In genomic region chr9:121683652-121684051, GRCh38 we compare ENCODE assay signal across 21 cellular contexts. TPM values are rescaled to one million over a fixed set of nuclear protein-coding genes. Genes with fewer than 3 reads are reported as not detected.
"Had no signal": no experiment of that assay in that cellular context is flagged by ENCODE, and none has a peak within 500 bp of the region (broad histone marks: within the 10 kb centered on the region; RNA-seq: fewer than 3 reads in every experiment).

No MANE protein-coding gene starts in this region.

- H3K27me3 ChIP-seq: cardiac muscle cell, colonic mucosa had no signal

- H3K9me3 ChIP-seq: colonic mucosa had no signal

- H3K4me1 ChIP-seq: colonic mucosa had no signal

- H3K36me3 Mint-ChIP-seq: activated naive CD4-positive, alpha-beta T cell treated with anti-CD3 and anti-CD28 coated beads, Interleukin-2, amount 10 ng/mL, durations not matched to agents 7 days and 5 days; activated naive CD4-positive, alpha-beta T cell treated with anti-CD3 and anti-CD28 coated beads, Interleukin-2, amount 50 U/mL, for 72 hours; activated naive CD8-positive, alpha-beta T cell treated with anti-CD3 and anti-CD28 coated beads, Interleukin-2, amount 10 ng/mL, durations not matched to agents 7 days and 5 days had no signal

- H3K27ac Mint-ChIP-seq: activated CD4-positive, alpha-beta memory T cell treated with anti-CD3 and anti-CD28 coated beads, Interleukin-2, amount 10 ng/mL, durations not matched to agents 7 days and 5 days; activated CD4-positive, alpha-beta T cell treated with anti-CD3 and anti-CD28 coated beads, Interleukin-2, amount 10 ng/mL, durations not matched to agents 7 days and 5 days; activated naive CD4-positive, alpha-beta T cell treated with anti-CD3 and anti-CD28 coated beads, Interleukin-2, amount 10 ng/mL, durations not matched to agents 7 days and 5 days; activated naive CD4-positive, alpha-beta T cell treated with anti-CD3 and anti-CD28 coated beads, Interleukin-2, amount 50 U/mL, for 72 hours; activated naive CD8-positive, alpha-beta T cell treated with anti-CD3 and anti-CD28 coated beads, Interleukin-2, amount 10 ng/mL, durations not matched to agents 7 days and 5 days; activated T-cell treated with anti-CD3 and anti-CD28 coated beads, Interleukin-2, amount 50 U/mL, for 24 hours; activated T-cell treated with anti-CD3 and anti-CD28 coated beads, Interleukin-2, amount 50 U/mL, for 72 hours had no signal

- H3K9me3 Mint-ChIP-seq: activated CD4-positive, alpha-beta memory T cell treated with anti-CD3 and anti-CD28 coated beads, Interleukin-2, amount 10 ng/mL, durations not matched to agents 7 days and 5 days; activated CD4-positive, alpha-beta T cell treated with anti-CD3 and anti-CD28 coated beads, Interleukin-2, amount 10 ng/mL, durations not matched to agents 7 days and 5 days; activated naive CD4-positive, alpha-beta T cell treated with anti-CD3 and anti-CD28 coated beads, Interleukin-2, amount 10 ng/mL, durations not matched to agents 7 days and 5 days; activated naive CD4-positive, alpha-beta T cell treated with anti-CD3 and anti-CD28 coated beads, Interleukin-2, amount 50 U/mL, for 72 hours; activated naive CD8-positive, alpha-beta T cell treated with anti-CD3 and anti-CD28 coated beads, Interleukin-2, amount 10 ng/mL, durations not matched to agents 7 days and 5 days; activated T-cell treated with anti-CD3 and anti-CD28 coated beads, Interleukin-2, amount 50 U/mL, for 24 hours; activated T-cell treated with anti-CD3 and anti-CD28 coated beads, Interleukin-2, amount 50 U/mL, for 72 hours had no signal

- H3K4me3 ChIP-seq: cardiac muscle cell, colonic mucosa had no signal

- H3K36me3 ChIP-seq: colonic mucosa had no signal

- DNase-seq: activated CD4-positive, alpha-beta memory T cell treated with anti-CD3 and anti-CD28 coated beads, Interleukin-2, amount 10 ng/mL, durations not matched to agents 7 days and 5 days; activated CD4-positive, alpha-beta T cell treated with anti-CD3 and anti-CD28 coated beads for 1 hour; activated CD4-positive, alpha-beta T cell treated with anti-CD3 and anti-CD28 coated beads for 4 hours; activated CD4-positive, alpha-beta T cell treated with anti-CD3 and anti-CD28 coated beads, Interleukin-2, amount 50 U/mL, for 4 hours; activated CD4-positive, CD25-positive, alpha-beta regulatory T cell; activated gamma-delta T cell; activated naive CD4-positive, alpha-beta T cell; activated T-cell treated with anti-CD3 and anti-CD28 coated beads for 4 hours; central memory CD4-positive, alpha-beta T cell; cerebellar nuclear complex; effector CD8-positive, alpha-beta T cell; T-helper 1 cell; T-helper 2 cell had no signal

- ATAC-seq: activated T-cell treated with anti-CD3 and anti-CD28 coated beads, Interleukin-2, amount 50 U/mL, for 72 hours had no signal

- H3K4me1 Mint-ChIP-seq: activated CD4-positive, alpha-beta memory T cell treated with anti-CD3 and anti-CD28 coated beads, Interleukin-2, amount 10 ng/mL, durations not matched to agents 7 days and 5 days; activated CD4-positive, alpha-beta T cell treated with anti-CD3 and anti-CD28 coated beads, Interleukin-2, amount 10 ng/mL, durations not matched to agents 7 days and 5 days; activated naive CD4-positive, alpha-beta T cell treated with anti-CD3 and anti-CD28 coated beads, Interleukin-2, amount 10 ng/mL, durations not matched to agents 7 days and 5 days had no signal

- H3K4me3 Mint-ChIP-seq: activated CD4-positive, alpha-beta memory T cell treated with anti-CD3 and anti-CD28 coated beads, Interleukin-2, amount 10 ng/mL, durations not matched to agents 7 days and 5 days; activated CD4-positive, alpha-beta T cell treated with anti-CD3 and anti-CD28 coated beads, Interleukin-2, amount 10 ng/mL, durations not matched to agents 7 days and 5 days; activated naive CD4-positive, alpha-beta T cell treated with anti-CD3 and anti-CD28 coated beads, Interleukin-2, amount 10 ng/mL, durations not matched to agents 7 days and 5 days; activated naive CD8-positive, alpha-beta T cell treated with anti-CD3 and anti-CD28 coated beads, Interleukin-2, amount 10 ng/mL, durations not matched to agents 7 days and 5 days; activated T-cell treated with anti-CD3 and anti-CD28 coated beads, Interleukin-2, amount 50 U/mL, for 24 hours; activated T-cell treated with anti-CD3 and anti-CD28 coated beads, Interleukin-2, amount 50 U/mL, for 72 hours had no signal

- H3K27ac ChIP-seq: colonic mucosa had no signal

RNA-seq across cellular contexts. Expression of gene DAB2IP, which starts 32.2 kb away (rescaled TPM):
- total RNA-seq: activated CD4-positive, alpha-beta memory T cell treated with anti-CD3 and anti-CD28 coated beads, Interleukin-2, amount 10 ng/mL, durations not matched to agents 7 days and 5 days; activated CD4-positive, alpha-beta T cell treated with anti-CD3 and anti-CD28 coated beads, Interleukin-2, amount 10 ng/mL, durations not matched to agents 7 days and 5 days had no signal
